18 cellular contexts compared by ENCODE assay signal in the genomic region with DNA sequence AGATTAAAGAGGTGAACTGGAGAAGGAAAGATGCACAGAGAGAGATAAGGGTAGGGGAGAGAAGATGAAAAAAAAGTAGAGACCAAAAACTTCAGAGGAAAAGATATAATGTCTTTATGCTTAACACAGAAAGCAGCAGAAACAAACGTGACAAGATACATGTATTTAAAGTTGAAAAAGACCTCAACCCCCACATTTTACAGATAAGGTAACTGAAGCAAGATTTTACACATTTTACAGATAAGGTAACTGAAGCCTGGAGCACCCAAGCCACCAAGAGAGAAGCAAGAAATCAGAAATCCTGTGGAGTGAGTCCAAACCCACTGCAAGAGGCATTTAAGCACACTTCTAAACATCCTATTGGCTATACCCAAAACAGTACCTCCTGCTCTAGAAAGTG.
DNase-seq lines count a peak whose midpoint lies in the region; ATAC-seq lines count a peak whose summit lies in the region.
"Had no signal": no experiment of that assay in that cellular context is flagged by ENCODE, and none has a peak within 500 bp of the region (broad histone marks: within the 10 kb centered on the region; RNA-seq: fewer than 3 reads in every experiment).

No MANE protein-coding gene starts in this region.

- peak overlapping the region; percentile 63 for H3K27ac ChIP-seq in KOPT-K1 (ENCODE audit: low read depth, low read length, poor library complexity, severe bottlenecking)
- H3K27ac ChIP-seq: RWPE1 had no signal

- CTCF ChIA-PET in activated CD8-positive, alpha-beta T cell treated with anti-CD3 and anti-CD28 coated beads, Interleukin-2, amount 10 ng/mL, durations not matched to agents 7 days and 5 days (lab: Charles Lee): interaction anchor here (0.8 kb wide), 1 partner anchor 17 kb away, joined by 3 read pairs; no protein-coding TSS in a partner anchor

- no peak for ATAC-seq in activated T-cell treated with anti-CD3 and anti-CD28 coated beads, Interleukin-2, amount 50 U/mL, for 72 hours (replicated peaks in 1 of 2)
- no peak for ATAC-seq in activated CD8-positive, alpha-beta T cell treated with anti-CD3 and anti-CD28 coated beads, Interleukin-2, amount 10 ng/mL, durations not matched to agents 7 days and 5 days
- ATAC-seq in stimulated activated naive CD8-positive, alpha-beta T cell treated with anti-CD3 and anti-CD28 coated beads, Interleukin-15, amount 100 ng/mL, for 72 hours: no peak

- no peak for DNase-seq in activated T-cell treated with anti-CD3 and anti-CD28 coated beads, Interleukin-2, amount 50 U/mL, for 72 hours
- no peak for DNase-seq in activated T-cell treated with anti-CD3 and anti-CD28 coated beads, Interleukin-2, amount 50 U/mL, for 48 hours
- DNase-seq in activated CD8-positive, alpha-beta T cell treated with anti-CD3 and anti-CD28 coated beads, Interleukin-2, amount 10 ng/mL, durations not matched to agents 7 days and 5 days: no peak
- no peak for DNase-seq in stimulated activated naive CD8-positive, alpha-beta T cell treated with anti-CD3 and anti-CD28 coated beads, Interleukin-15, amount 100 ng/mL, for 72 hours
- no peak for DNase-seq in activated CD8-positive, alpha-beta memory T cell treated with anti-CD3 and anti-CD28 coated beads for 24 hours
- DNase-seq in activated gamma-delta T cell (lab: John Stamatoyannopoulos, UW): no peak
- DNase-seq: DMS 273 treated with DMSO at 0.1 percent for 48 hours, HFFc6, KG1, MG63, NCI-H1092 treated with DMSO at 0.1 percent for 48 hours, NCI-H1694, NCI-H2107, NCI-H226, NCI-H526 treated with DMSO at 0.1 percent for 48 hours had no signal

- H3K36me3 ChIP-seq in KOPT-K1 (ENCODE audit: insufficient read depth, low read length): peaks cover 21% of the 10 kb centered on the region
- H3K36me3 ChIP-seq: MG63 had no signal

- H3K27me3 Mint-ChIP-seq in activated T-cell treated with anti-CD3 and anti-CD28 coated beads, Interleukin-2, amount 50 U/mL, for 72 hours (ENCODE audit: low read depth): no peaks in the 10 kb centered on the region
- H3K27me3 Mint-ChIP-seq in activated CD8-positive, alpha-beta T cell treated with anti-CD3 and anti-CD28 coated beads, Interleukin-2, amount 10 ng/mL, durations not matched to agents 7 days and 5 days (ENCODE audit: low read depth): no peaks in the 10 kb centered on the region
- H3K27me3 Mint-ChIP-seq in stimulated activated naive CD8-positive, alpha-beta T cell treated with anti-CD3 and anti-CD28 coated beads, Interleukin-15, amount 100 ng/mL, for 72 hours: no peaks in the 10 kb centered on the region
- H3K27me3 Mint-ChIP-seq: B cell had no signal

- peaks cover 52% of the 10 kb centered on the region for H3K4me1 Mint-ChIP-seq in activated T-cell treated with anti-CD3 and anti-CD28 coated beads, Interleukin-2, amount 50 U/mL, for 72 hours (ENCODE audit: low read depth)
- peaks cover 20% of the 10 kb centered on the region for H3K4me1 Mint-ChIP-seq in activated CD8-positive, alpha-beta T cell treated with anti-CD3 and anti-CD28 coated beads, Interleukin-2, amount 10 ng/mL, durations not matched to agents 7 days and 5 days (ENCODE audit: low read depth)
- H3K4me1 Mint-ChIP-seq in stimulated activated naive CD8-positive, alpha-beta T cell treated with anti-CD3 and anti-CD28 coated beads, Interleukin-15, amount 100 ng/mL, for 72 hours: peaks cover 46% of the 10 kb centered on the region

- H3K27ac Mint-ChIP-seq in activated T-cell treated with anti-CD3 and anti-CD28 coated beads, Interleukin-2, amount 50 U/mL, for 72 hours: peak overlapping the region; percentile 84
- H3K27ac Mint-ChIP-seq in activated CD8-positive, alpha-beta T cell treated with anti-CD3 and anti-CD28 coated beads, Interleukin-2, amount 10 ng/mL, durations not matched to agents 7 days and 5 days: peak overlapping the region; percentile 41
- peak overlapping the region; percentile 64 to 67 for H3K27ac Mint-ChIP-seq in stimulated activated naive CD8-positive, alpha-beta T cell treated with anti-CD3 and anti-CD28 coated beads, Interleukin-15, amount 100 ng/mL, for 72 hours
- H3K27ac Mint-ChIP-seq: B cell, HFFc6 had no signal

- H3K9me3 Mint-ChIP-seq in activated T-cell treated with anti-CD3 and anti-CD28 coated beads, Interleukin-2, amount 50 U/mL, for 72 hours: no peaks in the 10 kb centered on the region
- no peaks in the 10 kb centered on the region for H3K9me3 Mint-ChIP-seq in activated CD8-positive, alpha-beta T cell treated with anti-CD3 and anti-CD28 coated beads, Interleukin-2, amount 10 ng/mL, durations not matched to agents 7 days and 5 days (ENCODE audit: insufficient read depth)
- H3K9me3 Mint-ChIP-seq in stimulated activated naive CD8-positive, alpha-beta T cell treated with anti-CD3 and anti-CD28 coated beads, Interleukin-15, amount 100 ng/mL, for 72 hours: no peaks in the 10 kb centered on the region
- H3K9me3 Mint-ChIP-seq: HFFc6 had no signal

- H3K4me3 Mint-ChIP-seq in activated T-cell treated with anti-CD3 and anti-CD28 coated beads, Interleukin-2, amount 50 U/mL, for 72 hours: peak overlapping the region; percentile 56 to 60
- no peak overlapping the region for H3K4me3 Mint-ChIP-seq in activated CD8-positive, alpha-beta T cell treated with anti-CD3 and anti-CD28 coated beads, Interleukin-2, amount 10 ng/mL, durations not matched to agents 7 days and 5 days
- peak overlapping the region in 1 of 2 donors; percentile 2 for H3K4me3 Mint-ChIP-seq in stimulated activated naive CD8-positive, alpha-beta T cell treated with anti-CD3 and anti-CD28 coated beads, Interleukin-15, amount 100 ng/mL, for 72 hours
- H3K4me3 Mint-ChIP-seq: B cell, HFFc6 had no signal

- H3K36me3 Mint-ChIP-seq in activated T-cell treated with anti-CD3 and anti-CD28 coated beads, Interleukin-2, amount 50 U/mL, for 72 hours (ENCODE audit: insufficient read depth in 2 of 2): peaks cover 1 to 15% of the 10 kb centered on the region in 2 donors
- peaks cover 26% of the 10 kb centered on the region for H3K36me3 Mint-ChIP-seq in activated CD8-positive, alpha-beta T cell treated with anti-CD3 and anti-CD28 coated beads, Interleukin-2, amount 10 ng/mL, durations not matched to agents 7 days and 5 days (ENCODE audit: low read depth)

- H3K9me3 ChIP-seq in KOPT-K1 (ENCODE audit: insufficient read depth, low read length, poor library complexity, severe bottlenecking): no peaks in the 10 kb centered on the region
- H3K9me3 ChIP-seq: MG63 had no signal

- POLR2A ChIA-PET in activated CD8-positive, alpha-beta T cell treated with anti-CD3 and anti-CD28 coated beads, Interleukin-2, amount 10 ng/mL, durations not matched to agents 7 days and 5 days (lab: Charles Lee): interaction anchor here (2.4 kb wide), 1 partner anchor 30 kb away, joined by 8 read pairs; no protein-coding TSS in a partner anchor
